8 cellular contexts compared by ENCODE assay signal in genomic region chr5:137751869-137752491, GRCh38. TPM values are rescaled to one million over a fixed set of nuclear protein-coding genes. Genes with fewer than 3 reads are reported as not detected.
DNase-seq lines count a peak whose midpoint lies in the region; ATAC-seq and TF ChIP-seq lines count a peak whose summit lies in the region.

No MANE protein-coding gene starts in this region.

- no peaks in the 10 kb centered on the region for H3K9me3 ChIP-seq in gastroesophageal sphincter

- no peak for TF ChIP-seq POLR2A in gastroesophageal sphincter (IDR thresholded peaks at IDR 0.05)

- TF ChIP-seq CTCF in AG04449 (IDR thresholded peaks at IDR 0.05; ENCODE audit: insufficient read depth, low read length, missing control alignments) (peak; percentile 64), gastroesophageal sphincter (IDR thresholded peaks at IDR 0.05) (peak; percentile 60 to 78 (median 73))
- peak; percentile 90 for TF ChIP-seq CTCF in activated CD8-positive, alpha-beta T cell treated with anti-CD3 and anti-CD28 coated beads for 36 hours (IDR thresholded peaks at IDR 0.05)

- TF ChIP-seq EP300 in gastroesophageal sphincter (IDR thresholded peaks at IDR 0.05), result no peak

- POLR2A ChIA-PET in AG04449 (lab: Yijun Ruan, JAX), result no interaction called here
- POLR2A ChIA-PET in activated CD8-positive, alpha-beta T cell treated with anti-CD3 and anti-CD28 coated beads for 36 hours (lab: Charles Lee), result interaction anchor here (0.7 to 1.2 kb wide), 2 partner anchors 16 to 283 kb away, joined by 3 read pairs; partner anchors contain the start of gene KLHL3

- peaks cover 23% of the 10 kb centered on the region for H3K4me1 Mint-ChIP-seq in activated CD8-positive, alpha-beta T cell treated with anti-CD3 and anti-CD28 coated beads for 36 hours (ENCODE audit: low read depth)

- peak overlapping the region; percentile 99 for H3K27ac Mint-ChIP-seq in activated CD8-positive, alpha-beta T cell treated with anti-CD3 and anti-CD28 coated beads for 36 hours

- H3K36me3 Mint-ChIP-seq in activated CD8-positive, alpha-beta T cell treated with anti-CD3 and anti-CD28 coated beads for 36 hours (ENCODE audit: low read depth), result peaks cover 44% of the 10 kb centered on the region

- WGBS in gastroesophageal sphincter (ENCODE audit: low coverage in 1 of 2), 2 donors, result 1 to 3% methylated on average over 7 of the region's 7 CpGs

- H3K36me3 ChIP-seq in gastroesophageal sphincter, result no peaks in the 10 kb centered on the region

- no peaks in the 10 kb centered on the region for H3K9me3 Mint-ChIP-seq in activated CD8-positive, alpha-beta T cell treated with anti-CD3 and anti-CD28 coated beads for 36 hours

- intact Hi-C loops in activated CD8-positive, alpha-beta T cell treated with anti-CD3 and anti-CD28 coated beads for 36 hours (cut with micrococcal nuclease), result loop anchor here (2.0 kb wide), 1 partner anchor 15 kb away; the partner anchor contains the start of gene KLHL3

- H3K4me3 ChIP-seq in AG04449 (ENCODE audit: low read depth, low read length), result peak overlapping the region; percentile 87
- peak overlapping the region; percentile 58 to 64 for H3K4me3 ChIP-seq in gastroesophageal sphincter

- CTCF ChIA-PET in AG04449 (lab: Yijun Ruan, JAX), result interaction anchor here (0.8 to 22.5 kb wide), 9 partner anchors 9 to 380 kb away, joined by 3 to 748 read pairs (median 4); partner anchors contain the start of gene KLHL3
- CTCF ChIA-PET in activated CD8-positive, alpha-beta T cell treated with anti-CD3 and anti-CD28 coated beads for 36 hours (lab: Charles Lee), result interaction anchor here (0.9 to 21.2 kb wide), 10 partner anchors 11 to 183 kb away, joined by 3 to 540 read pairs (median 5); partner anchors contain the start of gene KLHL3

- H3K27me3 ChIP-seq in gastroesophageal sphincter, result no peaks in the 10 kb centered on the region

- ATAC-seq in activated CD8-positive, alpha-beta T cell treated with anti-CD3 and anti-CD28 coated beads for 36 hours, result no peak
- ATAC-seq in gastroesophageal sphincter, result no peak
- ATAC-seq in HG03139 (IDR thresholded peaks at IDR 0.05; ENCODE audit: unreplicated experiment), result no peak
- no peak for ATAC-seq in GM21619 (IDR thresholded peaks at IDR 0.05; ENCODE audit: unreplicated experiment)

- H3K27ac ChIP-seq in gastroesophageal sphincter, result peak overlapping the region; percentile 83 to 100 (median 96)

- no peaks in the 10 kb centered on the region for H3K27me3 Mint-ChIP-seq in activated CD8-positive, alpha-beta T cell treated with anti-CD3 and anti-CD28 coated beads for 36 hours

- peak overlapping the region; percentile 88 for H3K4me3 Mint-ChIP-seq in activated CD8-positive, alpha-beta T cell treated with anti-CD3 and anti-CD28 coated beads for 36 hours

- H3K4me1 ChIP-seq in gastroesophageal sphincter, result peaks cover 3 to 57% (median 6%) of the 10 kb centered on the region in 3 donors

- DNase-seq in AG04449 (ENCODE audit: low read depth, low spot score) (no peak), GF-D8 (lab: John Stamatoyannopoulos, UW) (peak; percentile 6), NCI-H1694 treated with DMSO at 0.1 percent for 48 hours (lab: John Stamatoyannopoulos, UW) (peak; percentile 58), renal cortical epithelial cell (ENCODE audit: low read depth) (peak; percentile 82)
- peak; percentile 19 for DNase-seq in activated CD8-positive, alpha-beta T cell treated with anti-CD3 and anti-CD28 coated beads for 36 hours

RNA-seq across cellular contexts. Expression of gene HNRNPA0, which starts 2.2 kb away (rescaled TPM):
- 10 to 100 TPM; 32.8 to 33.1 TPM for total RNA-seq in activated CD8-positive, alpha-beta T cell treated with anti-CD3 and anti-CD28 coated beads for 36 hours
- total RNA-seq in gastroesophageal sphincter, result 10 to 100 TPM in 3 of 4 donors, 1 to 10 TPM in 1; 9.9 to 17.2 (median 13.8) TPM
- total RNA-seq in renal cortical epithelial cell, result 8.2 and 13.5 TPM in 2 replicates

RNA-seq across cellular contexts. Expression of gene KLHL3, which starts 16.1 kb away (rescaled TPM):
- 10 to 100 TPM in 1 of 2 experiments, 1 to 10 TPM in 1; 9.2 to 12.2 TPM for total RNA-seq in activated CD8-positive, alpha-beta T cell treated with anti-CD3 and anti-CD28 coated beads for 36 hours
- 1 to 10 TPM; 2.3 to 6.9 (median 5.4) TPM for total RNA-seq in gastroesophageal sphincter
- total RNA-seq in renal cortical epithelial cell, result 3.0 and 5.3 TPM in 2 replicates
